Comparison of ENCODE assay signal across 18 cellular contexts in the genomic region with DNA sequence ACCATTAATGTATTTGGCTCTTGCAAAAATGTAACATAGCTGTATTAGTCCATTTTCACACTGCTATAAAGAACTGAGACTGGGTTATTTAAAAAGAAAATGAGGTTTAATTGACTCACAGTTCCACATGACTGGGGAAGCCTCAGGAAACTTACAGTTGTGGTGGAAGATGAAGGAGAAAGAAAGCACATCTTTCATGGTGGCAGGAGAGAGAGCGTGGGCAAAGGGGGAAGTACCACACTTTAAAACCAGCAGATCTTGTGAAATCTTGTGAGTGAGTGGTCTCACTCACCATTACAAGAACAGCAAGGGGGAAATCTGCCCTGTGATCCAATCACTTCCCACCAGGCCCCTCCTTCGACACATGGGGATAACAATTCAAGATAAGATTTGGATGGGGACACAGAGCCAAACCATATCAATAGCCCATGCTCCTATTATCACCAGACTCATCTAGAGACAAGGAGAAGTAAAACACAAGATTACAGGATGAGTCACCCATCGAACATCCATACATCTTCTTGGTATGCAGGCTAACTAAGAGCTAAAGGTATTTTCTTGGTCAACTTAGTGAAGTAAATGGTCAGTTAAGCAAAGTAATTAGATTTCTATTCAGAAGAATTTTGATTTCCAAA. TPM values are rescaled to one million over a fixed set of nuclear protein-coding genes. Genes with fewer than 3 reads are reported as not detected.
DNase-seq lines count a peak whose midpoint lies in the region; ATAC-seq and TF ChIP-seq lines count a peak whose summit lies in the region.
"Had no signal": no experiment of that assay in that cellular context is flagged by ENCODE, and none has a peak within 500 bp of the region (broad histone marks: within the 10 kb centered on the region; RNA-seq: fewer than 3 reads in every experiment).

No MANE protein-coding gene starts in this region.

- no peak for TF ChIP-seq CTCF in HFFc6 (IDR thresholded peaks at IDR 0.05)

- no peak overlapping the region for H3K4me3 Mint-ChIP-seq in HFFc6
- no peak overlapping the region for H3K4me3 Mint-ChIP-seq in activated T-helper 17 cell treated with anti-CD3 and anti-CD28 coated beads, Interleukin-2, amount 50 U/mL, for 72 hours
- H3K4me3 Mint-ChIP-seq: nephron progenitor cell had no signal

- H3K9me3 Mint-ChIP-seq in HFFc6: no peaks in the 10 kb centered on the region
- H3K9me3 Mint-ChIP-seq in activated T-helper 17 cell treated with anti-CD3 and anti-CD28 coated beads, Interleukin-2, amount 50 U/mL, for 72 hours: no peaks in the 10 kb centered on the region
- H3K9me3 Mint-ChIP-seq: nephron progenitor cell had no signal

- ATAC-seq in activated T-helper 17 cell treated with anti-CD3 and anti-CD28 coated beads, Interleukin-2, amount 50 U/mL, for 72 hours (replicated peaks): peak; percentile 82
- ATAC-seq in HG02870 (IDR thresholded peaks at IDR 0.05; ENCODE audit: unreplicated experiment): no peak

- H3K4me1 Mint-ChIP-seq in HFFc6 (ENCODE audit: low read depth): peaks cover 15% of the 10 kb centered on the region
- H3K4me1 Mint-ChIP-seq in activated T-helper 17 cell treated with anti-CD3 and anti-CD28 coated beads, Interleukin-2, amount 50 U/mL, for 72 hours: peaks cover 10% of the 10 kb centered on the region
- H3K4me1 Mint-ChIP-seq: nephron progenitor cell had no signal

- peak; percentile 9 for DNase-seq in activated CD4-positive, alpha-beta T cell treated with anti-CD3 and anti-CD28 coated beads for 48 hours
- DNase-seq in activated CD4-positive, alpha-beta T cell treated with anti-CD3 and anti-CD28 coated beads, Interleukin-2, amount 50 U/mL, for 1 hour: no peak
- DNase-seq in HFFc6 (peak; percentile 32), islet precursor cell (peak; percentile 57), HuH-7 (ENCODE audit: low spot score) (no peak), NCI-H2029 treated with DMSO at 0.1 percent for 48 hours (lab: John Stamatoyannopoulos, UW) (no peak)
- DNase-seq: activated CD4-positive, alpha-beta T cell treated with anti-CD3 and anti-CD28 coated beads for 1 hour; activated effector memory CD4-positive, alpha-beta T cell treated with Interleukin-2 at 50 U/mL for 16 hours; effector CD4-positive, alpha-beta T cell; foreskin melanocyte; GF-D8; KG1; NCI-H526 treated with DMSO at 0.1 percent for 48 hours; nephron progenitor cell; Peyer's patch; T-helper 1 cell had no signal

- H3K27me3 Mint-ChIP-seq in HFFc6 (ENCODE audit: insufficient read depth): peaks cover 16% of the 10 kb centered on the region
- H3K27me3 Mint-ChIP-seq in activated T-helper 17 cell treated with anti-CD3 and anti-CD28 coated beads, Interleukin-2, amount 50 U/mL, for 72 hours: peaks cover 5% of the 10 kb centered on the region

- no peak overlapping the region for H3K27ac Mint-ChIP-seq in HFFc6
- peak overlapping the region; percentile 55 for H3K27ac Mint-ChIP-seq in activated T-helper 17 cell treated with anti-CD3 and anti-CD28 coated beads, Interleukin-2, amount 50 U/mL, for 72 hours
- H3K27ac Mint-ChIP-seq: nephron progenitor cell had no signal

- no peaks in the 10 kb centered on the region for H3K36me3 Mint-ChIP-seq in HFFc6 (ENCODE audit: low read depth)
- no peaks in the 10 kb centered on the region for H3K36me3 Mint-ChIP-seq in activated T-helper 17 cell treated with anti-CD3 and anti-CD28 coated beads, Interleukin-2, amount 50 U/mL, for 72 hours (ENCODE audit: low read depth)

RNA-seq across cellular contexts. Expression of a gene that starts 55.3 kb away (rescaled TPM):
- total RNA-seq in HFFc6 (2021; fragmentation: NEBNext Ultra II Directional; extraction: Animal tissue kit (Norgen Biotek cat#: 25700)): 10 to 100 TPM; 21.6 to 25.4 (median 23.0) TPM
- total RNA-seq in activated T-helper 17 cell treated with anti-CD3 and anti-CD28 coated beads, Interleukin-2, amount 50 U/mL, for 72 hours: 10 to 100 TPM in 1 of 2 donors, 1 to 10 TPM in 1; 9.2 to 13.9 TPM

Comparison
In these comparisons a context has a peak if more than half of its experiments do, and no peak if none do; other contexts are left out.
1. DNase-seq: peak in activated CD4-positive, alpha-beta T cell treated with anti-CD3 and anti-CD28 coated beads for 48 hours (single experiment), HFFc6 (single experiment) and islet precursor cell (single experiment); none in activated CD4-positive, alpha-beta T cell treated with anti-CD3 and anti-CD28 coated beads, Interleukin-2, amount 50 U/mL, for 1 hour (single experiment), HuH-7 (single experiment) and NCI-H2029 treated with DMSO at 0.1 percent for 48 hours (single experiment).